In genomic region chr1:229035748-229036082, GRCh38 we compare ENCODE assay signal across 12 cellular contexts.
DNase-seq lines count a peak whose midpoint lies in the region; ATAC-seq and TF ChIP-seq lines count a peak whose summit lies in the region.
"Had no signal": no experiment of that assay in that cellular context is flagged by ENCODE, and none has a peak within 500 bp of the region (broad histone marks: within the 10 kb centered on the region; RNA-seq: fewer than 3 reads in every experiment).

No MANE protein-coding gene starts in this region.

- peaks cover 76% of the 10 kb centered on the region for H3K4me1 ChIP-seq in CD4-positive, alpha-beta memory T cell (ENCODE audit: insufficient read depth, low read length)
- peaks cover 49% of the 10 kb centered on the region for H3K4me1 ChIP-seq in Loucy (ENCODE audit: insufficient read depth, low read length, poor library complexity, severe bottlenecking)
- no peaks in the 10 kb centered on the region for H3K4me1 ChIP-seq in gastrocnemius medialis

- TF ChIP-seq CTCF in Loucy (conservative IDR thresholded peaks at IDR 0.05; ENCODE audit: low read length), result no peak
- TF ChIP-seq CTCF in gastrocnemius medialis (IDR thresholded peaks at IDR 0.05 in 4 of 5, conservative IDR thresholded peaks at IDR 0.05 in 1 of 5), result no peak

- H3K9ac ChIP-seq in Loucy (ENCODE audit: low read depth, low read length, poor library complexity, severe bottlenecking), result no peak overlapping the region

- no peak overlapping the region for H2AFZ ChIP-seq in Loucy (ENCODE audit: low read length)

- no peaks in the 10 kb centered on the region for H3K9me2 ChIP-seq in Loucy (replicated peaks; ENCODE audit: low read depth, low read length)

- in situ Hi-C loops in gastrocnemius medialis (cut with MboI; ENCODE audit: low sequenced_read_pairs in 4 of 4), result no loop called here

- peak overlapping the region; percentile 2 for H3K27ac ChIP-seq in CD4-positive, alpha-beta memory T cell (ENCODE audit: low read depth, low read length)
- no peak overlapping the region for H3K27ac ChIP-seq in gastrocnemius medialis

- H3K4me3 ChIP-seq in CD4-positive, alpha-beta memory T cell (ENCODE audit: low read length in 2 of 2), result no peak overlapping the region
- H3K4me3 ChIP-seq in Loucy (ENCODE audit: low read length, poor library complexity, severe bottlenecking) (no peak overlapping the region), gastrocnemius medialis (no peak overlapping the region)

- peaks cover 0 to 4% of the 10 kb centered on the region in 2 donors for H3K36me3 Mint-ChIP-seq in CD4-positive, alpha-beta memory T cell

- peak overlapping the region; percentile 50 for H3K4me2 ChIP-seq in Loucy (ENCODE audit: low read depth, low read length, poor library complexity, severe bottlenecking)

- POLR2A ChIA-PET in CD4-positive, alpha-beta memory T cell (lab: Charles Lee; ENCODE audit: partially characterized antibody), result interaction anchor here (0.9 to 2.8 kb wide), 7 partner anchors 8 to 300 kb away, joined by 3 to 8 read pairs (median 4); no protein-coding TSS in a partner anchor

- peak overlapping the region; percentile 69 to 92 (median 85) for H3K27ac Mint-ChIP-seq in CD4-positive, alpha-beta memory T cell
- H3K27ac Mint-ChIP-seq: progenitor cell of endocrine pancreas; stimulated activated naive CD8-positive, alpha-beta T cell treated with anti-CD3 and anti-CD28 coated beads, Interleukin-15, amount 100 ng/mL, for 72 hours had no signal

- intact Hi-C loops in CD4-positive, alpha-beta memory T cell (cut with micrococcal nuclease), result no loop called here
- intact Hi-C loops in gastrocnemius medialis (cut with DNase I; ENCODE audit: low total_unique reads), result no loop called here

- peak; percentile 22 for ATAC-seq in GM19328 (IDR thresholded peaks at IDR 0.05; ENCODE audit: unreplicated experiment)
- ATAC-seq in HG02763 (IDR thresholded peaks at IDR 0.05; ENCODE audit: unreplicated experiment), result peak; percentile 22
- no peak for ATAC-seq in gastrocnemius medialis
- ATAC-seq in HG03469 (IDR thresholded peaks at IDR 0.05; ENCODE audit: unreplicated experiment), result no peak
- ATAC-seq: stimulated activated naive CD8-positive, alpha-beta T cell treated with anti-CD3 and anti-CD28 coated beads, Interleukin-15, amount 100 ng/mL, for 72 hours had no signal

- H3K4me3 Mint-ChIP-seq in CD4-positive, alpha-beta memory T cell, result peak overlapping the region; percentile 26 to 87 (median 75)
- H3K4me3 Mint-ChIP-seq: stimulated activated naive CD8-positive, alpha-beta T cell treated with anti-CD3 and anti-CD28 coated beads, Interleukin-15, amount 100 ng/mL, for 72 hours had no signal

- H3K27me3 ChIP-seq in CD4-positive, alpha-beta memory T cell (ENCODE audit: insufficient read depth, low read length), result no peaks in the 10 kb centered on the region
- H3K27me3 ChIP-seq in Loucy (ENCODE audit: insufficient read depth, low read length, poor library complexity, severe bottlenecking) (no peaks in the 10 kb centered on the region), gastrocnemius medialis (peaks cover 0 to 2% (median 0%) of the 10 kb centered on the region in 3 donors)

- H3K36me3 ChIP-seq in CD4-positive, alpha-beta memory T cell (ENCODE audit: insufficient read depth, low read length), result no peaks in the 10 kb centered on the region
- H3K36me3 ChIP-seq in Loucy (ENCODE audit: insufficient read depth, low read length) (no peaks in the 10 kb centered on the region), gastrocnemius medialis (no peaks in the 10 kb centered on the region)

- no peak for DNase-seq in CD4-positive, alpha-beta memory T cell
- DNase-seq in NCI-H1092 (lab: John Stamatoyannopoulos, UW), result no peak
- DNase-seq in pons (ENCODE audit: low spot score), result no peak
- no peak for DNase-seq in gastrocnemius medialis
- DNase-seq: dermis blood vessel endothelial cell; mesenchymal stem cell; stimulated activated naive CD8-positive, alpha-beta T cell treated with anti-CD3 and anti-CD28 coated beads, Interleukin-15, amount 100 ng/mL, for 72 hours had no signal

- H4K20me1 ChIP-seq in Loucy (ENCODE audit: insufficient read depth, low read length, poor library complexity, severe bottlenecking), result no peaks in the 10 kb centered on the region

- CTCF ChIA-PET in CD4-positive, alpha-beta memory T cell (lab: Charles Lee; ENCODE audit: partially characterized antibody), result interaction anchor here (1.0 to 1.9 kb wide), 5 partner anchors 34 to 219 kb away, joined by 3 to 6 read pairs (median 5); no protein-coding TSS in a partner anchor

- no peaks in the 10 kb centered on the region for H3F3A ChIP-seq in Loucy (ENCODE audit: low read depth)

- H3K9me3 ChIP-seq in CD4-positive, alpha-beta memory T cell (ENCODE audit: control insufficient read depth in 1 of 2, low read length in 2 of 2), result no peaks in the 10 kb centered on the region
- H3K9me3 ChIP-seq in Loucy (ENCODE audit: insufficient read depth, low read depth, low read length) (no peaks in the 10 kb centered on the region), gastrocnemius medialis (no peaks in the 10 kb centered on the region)

- H3K27me3 Mint-ChIP-seq in CD4-positive, alpha-beta memory T cell, result peaks cover 0 to 6% of the 10 kb centered on the region in 2 donors

- TF ChIP-seq POLR2A in gastrocnemius medialis (IDR thresholded peaks at IDR 0.05), result no peak

- peaks cover 59 to 85% (median 70%) of the 10 kb centered on the region in 4 donors for H3K4me1 Mint-ChIP-seq in CD4-positive, alpha-beta memory T cell

- no peaks in the 10 kb centered on the region for H3K79me2 ChIP-seq in Loucy (ENCODE audit: insufficient read depth, low read length)

- peaks cover 0 to 5% (median 0%) of the 10 kb centered on the region in 8 donors for H3K9me3 Mint-ChIP-seq in CD4-positive, alpha-beta memory T cell
- H3K9me3 Mint-ChIP-seq: stimulated activated naive CD8-positive, alpha-beta T cell treated with anti-CD3 and anti-CD28 coated beads, Interleukin-15, amount 100 ng/mL, for 72 hours had no signal

Comparison
In these comparisons a context has a peak if more than half of its experiments do, and no peak if none do; other contexts are left out.
1. ATAC-seq: peak in GM19328 (single experiment) and HG02763 (single experiment); none in gastrocnemius medialis (0 of 2) and HG03469 (single experiment).